ENCODE assay signal across 17 cellular contexts in the genomic region with DNA sequence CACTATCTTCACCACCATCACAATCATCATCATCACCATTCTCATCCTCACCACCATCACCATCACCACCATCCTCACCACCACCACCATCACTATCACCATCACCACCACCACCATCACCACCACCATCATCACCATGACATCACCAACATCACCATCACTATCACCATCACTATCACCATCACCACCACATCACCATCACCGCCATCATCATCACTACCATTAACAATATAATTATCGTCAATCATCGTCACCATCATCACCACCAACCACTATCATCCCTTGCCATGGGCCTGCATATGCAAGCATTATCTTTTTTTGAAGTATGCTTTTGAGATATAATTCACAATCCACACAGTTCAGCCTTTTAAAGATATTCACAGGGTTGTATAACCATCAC. TPM values are rescaled to one million over a fixed set of nuclear protein-coding genes. Genes with fewer than 3 reads are reported as not detected.
DNase-seq lines count a peak whose midpoint lies in the region; ATAC-seq, FAIRE-seq and TF ChIP-seq lines count a peak whose summit lies in the region.
"Had no signal": no experiment of that assay in that cellular context is flagged by ENCODE, and none has a peak within 500 bp of the region (broad histone marks: within the 10 kb centered on the region; RNA-seq: fewer than 3 reads in every experiment).

No MANE protein-coding gene starts in this region.

- CTCF ChIA-PET in WTC11 (lab: Charles Lee) = no interaction called here

- POLR2A ChIA-PET in activated naive CD8-positive, alpha-beta T cell treated with anti-CD3 and anti-CD28 coated beads, Interleukin-2, amount 10 ng/mL, durations not matched to agents 7 days and 5 days (lab: Charles Lee) = no interaction called here
- POLR2A ChIA-PET in WTC11 (lab: Charles Lee) = no interaction called here

- H3K27ac Mint-ChIP-seq in activated naive CD8-positive, alpha-beta T cell treated with anti-CD3 and anti-CD28 coated beads, Interleukin-2, amount 10 ng/mL, durations not matched to agents 7 days and 5 days = peak overlapping the region; percentile 8
- no peak overlapping the region for H3K27ac Mint-ChIP-seq in activated naive CD8-positive, alpha-beta T cell treated with anti-CD3 and anti-CD28 coated beads for 36 hours
- H3K27ac Mint-ChIP-seq in WTC11 (no peak overlapping the region), glutamatergic neuron (ENCODE audit: unreplicated experiment) (peak overlapping the region; percentile 3)

- peaks cover 7% of the 10 kb centered on the region for H3K9me3 Mint-ChIP-seq in activated naive CD8-positive, alpha-beta T cell treated with anti-CD3 and anti-CD28 coated beads, Interleukin-2, amount 10 ng/mL, durations not matched to agents 7 days and 5 days
- H3K9me3 Mint-ChIP-seq in activated naive CD8-positive, alpha-beta T cell treated with anti-CD3 and anti-CD28 coated beads for 36 hours = peaks cover 4% of the 10 kb centered on the region
- H3K9me3 Mint-ChIP-seq in WTC11 = peaks cover 16% of the 10 kb centered on the region
- peaks cover 10% of the 10 kb centered on the region for H3K9me3 Mint-ChIP-seq in glutamatergic neuron (ENCODE audit: unreplicated experiment)

- FAIRE-seq in urothelium cell line (lab: Jason Lieb, UNC) = peak; percentile 100
- FAIRE-seq: A549, H54 had no signal

- DNase-seq in activated naive CD8-positive, alpha-beta T cell treated with anti-CD3 and anti-CD28 coated beads, Interleukin-2, amount 10 ng/mL, durations not matched to agents 7 days and 5 days = no peak
- no peak for DNase-seq in activated naive CD8-positive, alpha-beta T cell treated with anti-CD3 and anti-CD28 coated beads for 36 hours
- DNase-seq in WTC11 (ENCODE audit: low spot score) (no peak), glutamatergic neuron (no peak), urothelium cell line (ENCODE audit: low spot score) (no peak), NCI-H1105 treated with DMSO at 0.1 percent for 48 hours (lab: John Stamatoyannopoulos, UW) (no peak), midbrain (lab: John Stamatoyannopoulos, UW) (no peak)
- DNase-seq: GF-D8, NCI-H1048, NCI-H146, NCI-H2081, NCI-H524, PC-9, SJCRH30 had no signal

- H3K4me3 Mint-ChIP-seq in activated naive CD8-positive, alpha-beta T cell treated with anti-CD3 and anti-CD28 coated beads, Interleukin-2, amount 10 ng/mL, durations not matched to agents 7 days and 5 days = peak overlapping the region; percentile 0
- H3K4me3 Mint-ChIP-seq in activated naive CD8-positive, alpha-beta T cell treated with anti-CD3 and anti-CD28 coated beads for 36 hours = no peak overlapping the region
- H3K4me3 Mint-ChIP-seq in WTC11 (no peak overlapping the region), glutamatergic neuron (ENCODE audit: unreplicated experiment) (peak overlapping the region; percentile 2)

- peaks cover 14% of the 10 kb centered on the region for H3K36me3 Mint-ChIP-seq in activated naive CD8-positive, alpha-beta T cell treated with anti-CD3 and anti-CD28 coated beads, Interleukin-2, amount 10 ng/mL, durations not matched to agents 7 days and 5 days
- peaks cover 19% of the 10 kb centered on the region for H3K36me3 Mint-ChIP-seq in activated naive CD8-positive, alpha-beta T cell treated with anti-CD3 and anti-CD28 coated beads for 36 hours
- H3K36me3 Mint-ChIP-seq in WTC11 (peaks cover 13% of the 10 kb centered on the region), glutamatergic neuron (ENCODE audit: unreplicated experiment) (peaks cover 11% of the 10 kb centered on the region)

- H3K4me1 Mint-ChIP-seq in activated naive CD8-positive, alpha-beta T cell treated with anti-CD3 and anti-CD28 coated beads, Interleukin-2, amount 10 ng/mL, durations not matched to agents 7 days and 5 days = peaks cover 9% of the 10 kb centered on the region
- no peaks in the 10 kb centered on the region for H3K4me1 Mint-ChIP-seq in activated naive CD8-positive, alpha-beta T cell treated with anti-CD3 and anti-CD28 coated beads for 36 hours
- H3K4me1 Mint-ChIP-seq in WTC11 (0 out of 2 replicates have a peak, but pooled peaks cover 3% of the 10 kb centered on the region), glutamatergic neuron (ENCODE audit: low read depth, unreplicated experiment) (no peaks in the 10 kb centered on the region)

- no peak for ATAC-seq in activated naive CD8-positive, alpha-beta T cell treated with anti-CD3 and anti-CD28 coated beads, Interleukin-2, amount 10 ng/mL, durations not matched to agents 7 days and 5 days (ENCODE audit: low read depth)
- no peak for ATAC-seq in WTC11
- ATAC-seq in HG03097 (IDR thresholded peaks at IDR 0.05; ENCODE audit: low FRiP score, unreplicated experiment) = no peak
- ATAC-seq: A549 had no signal

- no peaks in the 10 kb centered on the region for H3K27me3 Mint-ChIP-seq in activated naive CD8-positive, alpha-beta T cell treated with anti-CD3 and anti-CD28 coated beads, Interleukin-2, amount 10 ng/mL, durations not matched to agents 7 days and 5 days
- no peaks in the 10 kb centered on the region for H3K27me3 Mint-ChIP-seq in activated naive CD8-positive, alpha-beta T cell treated with anti-CD3 and anti-CD28 coated beads for 36 hours
- H3K27me3 Mint-ChIP-seq in WTC11 (ENCODE audit: low read depth) (no peaks in the 10 kb centered on the region), glutamatergic neuron (ENCODE audit: unreplicated experiment) (peaks cover 8% of the 10 kb centered on the region)

- TF ChIP-seq CTCF in WTC11 (IDR thresholded peaks at IDR 0.05) (no peak; the same call in 1 of the 2 replicates), glutamatergic neuron (IDR thresholded peaks at IDR 0.05; ENCODE audit: partially characterized antibody, unreplicated experiment) (no peak)

TF ChIP-seq in WTC11, 78 proteins besides CTCF, POLR2A, EP300 and RAD21:
- 0 out of 2 replicates have a peak, but pooled peaks have one; percentile 28 for TF ChIP-seq NFE2L1 (CRISPR knock-in tag; IDR thresholded peaks at IDR 0.05)
- TF ChIP-seq ZNF263 (CRISPR knock-in tag; IDR thresholded peaks at IDR 0.05; ENCODE audit: low read depth) = no peak
TF ChIP-seq in WTC11: peak in this region for 1.

RNA-seq across cellular contexts. Expression of a gene that starts 7.6 kb away (rescaled TPM):
- 100 to 1,000 TPM; 211 to 226 TPM for total RNA-seq in activated naive CD8-positive, alpha-beta T cell treated with anti-CD3 and anti-CD28 coated beads, Interleukin-2, amount 10 ng/mL, durations not matched to agents 7 days and 5 days
- 100 to 1,000 TPM; 226 to 227 TPM for total RNA-seq in activated naive CD8-positive, alpha-beta T cell treated with anti-CD3 and anti-CD28 coated beads for 36 hours
- total RNA-seq in WTC11 (2021) (78.4 to 91.8 TPM (median 83.2 TPM) in 3 replicates), glutamatergic neuron (ENCODE audit: unreplicated experiment) (82.3 TPM)

RNA-seq across cellular contexts. Expression of a gene that starts 13.5 kb away (rescaled TPM):
- total RNA-seq in activated naive CD8-positive, alpha-beta T cell treated with anti-CD3 and anti-CD28 coated beads, Interleukin-2, amount 10 ng/mL, durations not matched to agents 7 days and 5 days = 10 to 100 TPM; 19.5 to 20.3 TPM
- 10 to 100 TPM; 68.0 to 69.7 TPM for total RNA-seq in activated naive CD8-positive, alpha-beta T cell treated with anti-CD3 and anti-CD28 coated beads for 36 hours
- total RNA-seq in WTC11 (2021) (57.1 to 65.2 TPM (median 60.9 TPM) in 3 replicates), glutamatergic neuron (ENCODE audit: unreplicated experiment) (41.5 TPM)

RNA-seq across cellular contexts. Expression of a gene that starts 17.4 kb away (rescaled TPM):
- total RNA-seq in activated naive CD8-positive, alpha-beta T cell treated with anti-CD3 and anti-CD28 coated beads, Interleukin-2, amount 10 ng/mL, durations not matched to agents 7 days and 5 days = 1 to 10 TPM; 9.0 TPM
- 1 to 10 TPM; 5.6 to 6.4 TPM for total RNA-seq in activated naive CD8-positive, alpha-beta T cell treated with anti-CD3 and anti-CD28 coated beads for 36 hours
- 49.2 to 52.4 TPM (median 49.7 TPM) in 3 replicates for total RNA-seq in WTC11 (2021)
- total RNA-seq in glutamatergic neuron (ENCODE audit: unreplicated experiment) = 223 TPM

RNA-seq across cellular contexts. Expression of a gene that starts 37.8 kb away (rescaled TPM):
- 10 to 100 TPM; 18.8 to 19.4 TPM for total RNA-seq in activated naive CD8-positive, alpha-beta T cell treated with anti-CD3 and anti-CD28 coated beads, Interleukin-2, amount 10 ng/mL, durations not matched to agents 7 days and 5 days
- 1 to 10 TPM; 7.3 to 7.9 TPM for total RNA-seq in activated naive CD8-positive, alpha-beta T cell treated with anti-CD3 and anti-CD28 coated beads for 36 hours
- 3.5 to 4.2 TPM (median 4.1 TPM) in 3 replicates for total RNA-seq in WTC11 (2021)
- 7.6 TPM for total RNA-seq in glutamatergic neuron (ENCODE audit: unreplicated experiment)

RNA-seq across cellular contexts. Expression of a gene that starts 57.1 kb away (rescaled TPM):
- total RNA-seq in activated naive CD8-positive, alpha-beta T cell treated with anti-CD3 and anti-CD28 coated beads, Interleukin-2, amount 10 ng/mL, durations not matched to agents 7 days and 5 days = not detected
- total RNA-seq in activated naive CD8-positive, alpha-beta T cell treated with anti-CD3 and anti-CD28 coated beads for 36 hours = not detected
- total RNA-seq in WTC11 (2021) (0.41 to 0.63 TPM (median 0.44 TPM) in 3 replicates), glutamatergic neuron (ENCODE audit: unreplicated experiment) (7.4 TPM)

Comparison
In these comparisons a context has a peak if more than half of its experiments do, and no peak if none do; other contexts are left out.
1. H3K27ac Mint-ChIP-seq: peak in activated naive CD8-positive, alpha-beta T cell treated with anti-CD3 and anti-CD28 coated beads, Interleukin-2, amount 10 ng/mL, durations not matched to agents 7 days and 5 days (single experiment) and glutamatergic neuron (single experiment); none in activated naive CD8-positive, alpha-beta T cell treated with anti-CD3 and anti-CD28 coated beads for 36 hours (single experiment) and WTC11 (single experiment).
2. H3K4me3 Mint-ChIP-seq: peak in activated naive CD8-positive, alpha-beta T cell treated with anti-CD3 and anti-CD28 coated beads, Interleukin-2, amount 10 ng/mL, durations not matched to agents 7 days and 5 days (single experiment) and glutamatergic neuron (single experiment); none in activated naive CD8-positive, alpha-beta T cell treated with anti-CD3 and anti-CD28 coated beads for 36 hours (single experiment) and WTC11 (single experiment).